Comparison of ENCODE assay signal across 17 cellular contexts in genomic region chr3:81425198-81425868, GRCh38.
DNase-seq lines count a peak whose midpoint lies in the region; ATAC-seq, FAIRE-seq and TF ChIP-seq lines count a peak whose summit lies in the region.
"Had no signal": no experiment of that assay in that cellular context is flagged by ENCODE, and none has a peak within 500 bp of the region (broad histone marks: within the 10 kb centered on the region; RNA-seq: fewer than 3 reads in every experiment).

No MANE protein-coding gene starts in this region.

- no peaks in the 10 kb centered on the region for H4K20me1 ChIP-seq in PC-3 (ENCODE audit: low read length)
- H4K20me1 ChIP-seq in endothelial cell of umbilical vein (replicated peaks; ENCODE audit: control insufficient read depth, extremely low read depth, insufficient read depth, low read length) = no peaks in the 10 kb centered on the region

- BruUV-seq in PC-3 (replicated peaks; lab: Mats Ljungman, UMichigan) (no TSS peak), endothelial cell of umbilical vein (replicated peaks; lab: Mats Ljungman, UMichigan) (TSS peak; percentile 91)

- H3K4me1 ChIP-seq in PC-3 (ENCODE audit: insufficient read depth, low read length) = no peaks in the 10 kb centered on the region
- peaks cover 27% of the 10 kb centered on the region for H3K4me1 ChIP-seq in endothelial cell of umbilical vein (ENCODE audit: control insufficient read depth, extremely low read depth, insufficient read depth, low read length)
- H3K4me1 ChIP-seq: lower lobe of right lung, testis had no signal

- no peaks in the 10 kb centered on the region for H3K9me3 ChIP-seq in PC-3 (ENCODE audit: low read length)
- H3K9me3 ChIP-seq in endothelial cell of umbilical vein (replicated peaks; ENCODE audit: control insufficient read depth, insufficient read depth, low read length) = no peaks in the 10 kb centered on the region
- H3K9me3 ChIP-seq: lower lobe of right lung, testis had no signal

- H3K9me2 ChIP-seq in PC-3 (replicated peaks; ENCODE audit: low read length) = no peaks in the 10 kb centered on the region

- no peak for TF ChIP-seq POLR2A in endothelial cell of umbilical vein (IDR thresholded peaks at IDR 0.05; ENCODE audit: low read depth, low read length)

- no peaks in the 10 kb centered on the region for H3K27me3 ChIP-seq in PC-3 (ENCODE audit: low read length)
- no peaks in the 10 kb centered on the region for H3K27me3 ChIP-seq in endothelial cell of umbilical vein (ENCODE audit: control insufficient read depth in 2 of 2, insufficient read depth in 2 of 2, low read length in 2 of 2)
- H3K27me3 ChIP-seq: testis had no signal

- POLR2A ChIA-PET in PC-3 (lab: Charles Lee; ENCODE audit: unreplicated experiment) = no interaction called here
- POLR2A ChIA-PET in endothelial cell of umbilical vein (lab: Charles Lee) = no interaction called here

- no peak overlapping the region for H3K4me3 ChIP-seq in PC-3 (ENCODE audit: low read length)
- H3K4me3 ChIP-seq in endothelial cell of umbilical vein (replicated peaks in 1 of 3; ENCODE audit: insufficient read depth in 1 of 3, low read depth in 1 of 3, low read length in 3 of 3) = peak overlapping the region in 1 of 3 experiments; percentile 38
- H3K4me3 ChIP-seq: lower lobe of right lung, skin epidermis, testis had no signal

- H3K4me2 ChIP-seq in PC-3 (ENCODE audit: low read length) (no peak overlapping the region), endothelial cell of umbilical vein (ENCODE audit: insufficient read depth, low read length) (peak overlapping the region; percentile 77)

- H3K27ac ChIP-seq in PC-3 (ENCODE audit: low read length) (no peak overlapping the region), endothelial cell of umbilical vein (ENCODE audit: insufficient read depth, low read depth, low read length) (peak overlapping the region; percentile 97)
- H3K27ac ChIP-seq: lower lobe of right lung, skin epidermis, testis had no signal

- ATAC-seq in PC-3 = no peak
- no peak for ATAC-seq in HG02840 (IDR thresholded peaks at IDR 0.05; ENCODE audit: low FRiP score, unreplicated experiment)
- ATAC-seq: lower lobe of right lung; naive thymus-derived CD8-positive, alpha-beta T cell had no signal

- dilution Hi-C loops in endothelial cell of umbilical vein (cut with MboI; ENCODE audit: extremely low pct_ligation_motif_present, low sequenced_read_pairs) = no loop called here

- no peaks in the 10 kb centered on the region for H3K36me3 ChIP-seq in PC-3 (ENCODE audit: low read depth, low read length)
- no peaks in the 10 kb centered on the region for H3K36me3 ChIP-seq in endothelial cell of umbilical vein (ENCODE audit: control insufficient read depth in 2 of 2, extremely low read depth in 1 of 2, insufficient read depth in 2 of 2, low read length in 2 of 2)
- H3K36me3 ChIP-seq: lower lobe of right lung had no signal

- H3K79me2 ChIP-seq in PC-3 (ENCODE audit: low read length) (no peaks in the 10 kb centered on the region), endothelial cell of umbilical vein (ENCODE audit: control insufficient read depth, insufficient read depth, low read length) (no peaks in the 10 kb centered on the region)

- no peaks in the 10 kb centered on the region for H3K9me1 ChIP-seq in endothelial cell of umbilical vein (replicated peaks; ENCODE audit: control insufficient read depth, extremely low read depth, insufficient read depth, low read length)

- H2AFZ ChIP-seq in PC-3 (ENCODE audit: low read length) (no peak overlapping the region), endothelial cell of umbilical vein (ENCODE audit: low read depth, low read length) (peak overlapping the region; percentile 35)

- CTCF ChIA-PET in PC-3 (lab: Charles Lee) = no interaction called here
- CTCF ChIA-PET in endothelial cell of umbilical vein (lab: Charles Lee) = interaction anchor here (1.1 to 2.3 kb wide), 7 partner anchors 10 to 123 kb away, joined by 3 to 9 read pairs (median 6); no protein-coding TSS in a partner anchor

- FAIRE-seq in endothelial cell of umbilical vein (lab: Jason Lieb, UNC) = peak; percentile 94

- no peaks in the 10 kb centered on the region for H3F3A ChIP-seq in PC-3 (ENCODE audit: low read length, unreplicated experiment)

- DNase-seq in ELR (ENCODE audit: low read depth) (peak; percentile 79), PC-3 (peak; percentile 48), endothelial cell of umbilical vein (ENCODE audit: low read depth, low spot score) (peak; percentile 89), lung microvascular endothelial cell (ENCODE audit: low read depth in 2 of 2) (peak; percentile 13 to 87), hypothalamus (lab: John Stamatoyannopoulos, UW) (no peak), SKM-1 (lab: John Stamatoyannopoulos, UW; ENCODE audit: unreplicated experiment) (no peak), NCI-H1417 treated with DMSO at 0.1 percent for 48 hours (lab: John Stamatoyannopoulos, UW) (no peak)
- DNase-seq: activated CD8-positive, alpha-beta memory T cell treated with anti-CD3 and anti-CD28 coated beads for 24 hours; caudate nucleus; COR-L47; effector CD8-positive, alpha-beta T cell; lower lobe of right lung; naive thymus-derived CD8-positive, alpha-beta T cell; NCI-H1694; testis had no signal

- no peak overlapping the region for H3K9ac ChIP-seq in PC-3 (ENCODE audit: low read length)
- peak overlapping the region; percentile 78 for H3K9ac ChIP-seq in endothelial cell of umbilical vein (replicated peaks; ENCODE audit: extremely low read depth, insufficient read depth, low read length)

- no peak for TF ChIP-seq CTCF in PC-3 (conservative IDR thresholded peaks at IDR 0.05; ENCODE audit: low read depth, low read length)
- no peak for TF ChIP-seq CTCF in endothelial cell of umbilical vein (IDR thresholded peaks at IDR 0.05; ENCODE audit: extremely low read depth in 1 of 2, insufficient read depth in 1 of 2, low read depth in 1 of 2, low read length in 2 of 2)

- intact Hi-C loops in PC-3 (cut with micrococcal nuclease) (no loop called here), endothelial cell of umbilical vein (cut with micrococcal nuclease) (loop anchor here (1.0 to 10.0 kb wide), 5 partner anchors 48 to 336 kb away; partner anchors contain the start of gene GBE1)

TF ChIP-seq in endothelial cell of umbilical vein, 7 proteins besides CTCF, POLR2A, EP300 and RAD21:
- no peak for TF ChIP-seq EZH2 (IDR thresholded peaks at IDR 0.05; ENCODE audit: borderline replicate concordance, low read depth, low read length, severe bottlenecking)
- TF ChIP-seq MAX (IDR thresholded peaks at IDR 0.05; ENCODE audit: insufficient read depth, insufficient read length) = no peak
- no peak for TF ChIP-seq MYC (IDR thresholded peaks at IDR 0.05; ENCODE audit: low read depth, low read length)
- TF ChIP-seq POLR2AphosphoS5 (IDR thresholded peaks at IDR 0.05; ENCODE audit: insufficient read depth, low read depth, low read length) = peak; percentile 73
- TF ChIP-seq GATA2 (IDR thresholded peaks at IDR 0.05; ENCODE audit: insufficient read depth, insufficient read length, low read depth, low read length) = peak; percentile 96
- peak; percentile 96 for TF ChIP-seq JUN (IDR thresholded peaks at IDR 0.05; ENCODE audit: borderline replicate concordance, insufficient read depth, insufficient read length, low read depth)
- TF ChIP-seq FOS (IDR thresholded peaks at IDR 0.05; ENCODE audit: borderline replicate concordance, insufficient read depth, low read length) = peak; percentile 95

Comparison
In these comparisons a context has a peak if more than half of its experiments do, and no peak if none do; other contexts are left out.
1. DNase-seq: peak in ELR (single experiment), PC-3 (single experiment), endothelial cell of umbilical vein (single experiment) and lung microvascular endothelial cell (2 of 2); none in hypothalamus (0 of 51), SKM-1 (single experiment) and NCI-H1417 treated with DMSO at 0.1 percent for 48 hours (single experiment).